ENCODE assay signal across 8 cellular contexts in genomic region chr18:41745166-41746049, GRCh38.
DNase-seq lines count a peak whose midpoint lies in the region; ATAC-seq and TF ChIP-seq lines count a peak whose summit lies in the region.

No MANE protein-coding gene starts in this region.

- no peak overlapping the region for H3K4me2 ChIP-seq in OCI-LY7 (ENCODE audit: low read length)

- no peak overlapping the region for H2AFZ ChIP-seq in OCI-LY7 (ENCODE audit: low read length)

- ATAC-seq in GM19468 (IDR thresholded peaks at IDR 0.05; ENCODE audit: extremely low read depth, unreplicated experiment): peak; percentile 51
- ATAC-seq in GM21576 (IDR thresholded peaks at IDR 0.05; ENCODE audit: unreplicated experiment): no peak

- CTCF ChIA-PET in OCI-LY7 (lab: Charles Lee; ENCODE audit: unreplicated experiment): no interaction called here

- H3K4me3 ChIP-seq in OCI-LY7 (ENCODE audit: low read depth, low read length, poor library complexity, severe bottlenecking): no peak overlapping the region

- POLR2A ChIA-PET in OCI-LY7 (lab: Charles Lee): no interaction called here

- no peaks in the 10 kb centered on the region for H4K20me1 ChIP-seq in OCI-LY7 (ENCODE audit: insufficient read depth, low read length)

- DNase-seq in DMS 273 (lab: John Stamatoyannopoulos, UW; ENCODE audit: unreplicated experiment): peak; percentile 80
- DNase-seq in OCI-LY7 (ENCODE audit: low spot score): peak; percentile 1
- peak; percentile 78 for DNase-seq in dedifferentiated amniotic fluid mesenchymal stem cell (ENCODE audit: extremely low spot score)
- DNase-seq in midbrain (lab: John Stamatoyannopoulos, UW): peak; percentile 62
- no peak for DNase-seq in CD1c-positive myeloid dendritic cell (ENCODE audit: extremely low spot score)

- H3K9me2 ChIP-seq in OCI-LY7 (ENCODE audit: insufficient read depth, low read length): no peaks in the 10 kb centered on the region

- no peaks in the 10 kb centered on the region for H3K36me3 ChIP-seq in OCI-LY7 (ENCODE audit: insufficient read depth, low read length)

- no peaks in the 10 kb centered on the region for H3K9me3 ChIP-seq in OCI-LY7 (ENCODE audit: low read length)

- no peaks in the 10 kb centered on the region for H3K79me2 ChIP-seq in OCI-LY7 (ENCODE audit: insufficient read depth, low read depth, low read length)

- intact Hi-C loops in OCI-LY7 (cut with micrococcal nuclease; ENCODE audit: unreplicated experiment): no loop called here

- TF ChIP-seq CTCF in LNCAP (IDR thresholded peaks at IDR 0.05) (peak; percentile 89), OCI-LY7 (conservative IDR thresholded peaks at IDR 0.05; ENCODE audit: low read length) (peak; percentile 50)

- no peak overlapping the region for H3K27ac ChIP-seq in OCI-LY7 (ENCODE audit: low read depth, low read length, poor library complexity, severe bottlenecking)

- no peaks in the 10 kb centered on the region for H3K4me1 ChIP-seq in OCI-LY7 (ENCODE audit: insufficient read depth, low read length, poor library complexity, severe bottlenecking)

- BruUV-seq in OCI-LY7 (replicated peaks; lab: Mats Ljungman, UMichigan): no TSS peak
